15 cellular contexts compared by ENCODE assay signal in genomic region chr16:66631558-66631957, GRCh38. TPM values are rescaled to one million over a fixed set of nuclear protein-coding genes. Genes with fewer than 3 reads are reported as not detected.
"Had no signal": no experiment of that assay in that cellular context is flagged by ENCODE, and none has a peak within 500 bp of the region (broad histone marks: within the 10 kb centered on the region; RNA-seq: fewer than 3 reads in every experiment).

No MANE protein-coding gene starts in this region.

RNA-seq across cellular contexts. Expression of gene CMTM2, which starts 52.3 kb away (rescaled TPM):
- total RNA-seq: colonic mucosa, dermis microvascular lymphatic vessel endothelial cell, endodermal cell, endothelial cell of umbilical vein, esophagus mucosa, esophagus squamous epithelium, fibroblast of lung, fibroblast of villous mesenchyme, foreskin keratinocyte, frontal cortex, gastrocnemius medialis, gastroesophageal sphincter, glomerular endothelial cell had no signal
- polyA plus RNA-seq: endothelial cell of umbilical vein, fibroblast of lung, foreskin keratinocyte, heart left ventricle, heart right ventricle had no signal
